11 cellular contexts compared by ENCODE assay signal in genomic region chr2:38038682-38039081, GRCh38. TPM values are rescaled to one million over a fixed set of nuclear protein-coding genes. Genes with fewer than 3 reads are reported as not detected.
DNase-seq lines count a peak whose midpoint lies in the region; ATAC-seq, FAIRE-seq and TF ChIP-seq lines count a peak whose summit lies in the region.
"Had no signal": no experiment of that assay in that cellular context is flagged by ENCODE, and none has a peak within 500 bp of the region (broad histone marks: within the 10 kb centered on the region; RNA-seq: fewer than 3 reads in every experiment).

No MANE protein-coding gene starts in this region.

- CTCF ChIA-PET in HepG2 (lab: Yijun Ruan, JAX; ENCODE audit: low intra/inter-chr PET ratio, low total read pairs) = no interaction called here

- peaks cover 2% of the 10 kb centered on the region for H3K9me3 Mint-ChIP-seq in activated T-cell treated with anti-CD3 and anti-CD28 coated beads, Interleukin-2, amount 50 U/mL, for 24 hours

- H3K36me3 Mint-ChIP-seq in activated T-cell treated with anti-CD3 and anti-CD28 coated beads, Interleukin-2, amount 50 U/mL, for 24 hours (ENCODE audit: low read depth) = no peaks in the 10 kb centered on the region

- H3K9me3 ChIP-seq in ascending aorta (peaks cover 0 to 6% of the 10 kb centered on the region in 2 donors), HepG2 (ENCODE audit: low read length) (no peaks in the 10 kb centered on the region), thoracic aorta (no peaks in the 10 kb centered on the region), thyroid gland (no peaks in the 10 kb centered on the region)

- H3K27me3 ChIP-seq in ascending aorta (no peaks in the 10 kb centered on the region), HepG2 (ENCODE audit: control insufficient read depth in 1 of 2, insufficient read depth in 2 of 2, low read length in 2 of 2) (peaks cover 8 to 35% of the 10 kb centered on the region in 2 experiments; a peak in 4 of 5 replicates), thoracic aorta (replicated peaks; ENCODE audit: insufficient read depth) (no peaks in the 10 kb centered on the region), thyroid gland (no peaks in the 10 kb centered on the region)

- TF ChIP-seq CTCF in ascending aorta (IDR thresholded peaks at IDR 0.05) (no peak), HepG2 (CRISPR knock-in tag; IDR thresholded peaks at IDR 0.05) (no peak), thoracic aorta (IDR thresholded peaks at IDR 0.05) (no peak), thyroid gland (IDR thresholded peaks at IDR 0.05) (no peak)

- H3K9ac ChIP-seq in HepG2 (ENCODE audit: insufficient read depth, low read depth, low read length) = no peak overlapping the region

- no TSS peak for BruUV-seq in HepG2 (replicated peaks; lab: Mats Ljungman, UMichigan)

- H3K4me2 ChIP-seq in HepG2 (ENCODE audit: low read depth, low read length) = peak overlapping the region; percentile 69

- peak; percentile 57 for ATAC-seq in HepG2
- ATAC-seq in thoracic aorta (ENCODE audit: insufficient number of reproducible peaks, low FRiP score, low read depth) = no peak

- intact Hi-C loops in ascending aorta (cut with DNase I) (no loop called here), HepG2 (cut with micrococcal nuclease; ENCODE audit: unreplicated experiment) (no loop called here), thyroid gland (cut with DNase I) (no loop called here)

- H3K27ac ChIP-seq in ascending aorta = peak overlapping the region; percentile 28 to 31
- no peak overlapping the region for H3K27ac ChIP-seq in HepG2 (ENCODE audit: extremely low read length, insufficient read depth, low read length)
- peak overlapping the region in 1 of 2 donors; percentile 14 for H3K27ac ChIP-seq in thoracic aorta
- peak overlapping the region in 1 of 3 donors; percentile 55 for H3K27ac ChIP-seq in thyroid gland

- no peak for TF ChIP-seq RAD21 in HepG2 (CRISPR knock-in tag; IDR thresholded peaks at IDR 0.05)

- TF ChIP-seq EP300 in HepG2 (IDR thresholded peaks at IDR 0.05; ENCODE audit: low read depth in 2 of 2, low read length in 2 of 2) (no peak), HepG2 (CRISPR knock-in tag; IDR thresholded peaks at IDR 0.05; ENCODE audit: borderline replicate concordance) (no peak)

- peak overlapping the region; percentile 73 for H3K4me3 Mint-ChIP-seq in activated T-cell treated with anti-CD3 and anti-CD28 coated beads, Interleukin-2, amount 50 U/mL, for 24 hours

- WGBS in HepG2 (ENCODE audit: low lambda C conversion rate) = 64% methylated on average over 5 of the region's 5 CpGs
- 67 to 71% methylated on average over 1 to 5 of the region's 5 CpGs for WGBS in thyroid gland, 2 donors

- H3K4me1 ChIP-seq in ascending aorta (peaks cover 0 to 3% of the 10 kb centered on the region in 2 donors), HepG2 (ENCODE audit: insufficient read depth, low read length) (peaks cover 13% of the 10 kb centered on the region; the same call in 1 of the 2 replicates), thoracic aorta (ENCODE audit: control insufficient read depth in 1 of 2, low read depth in 2 of 2) (peaks cover 0 to 10% of the 10 kb centered on the region in 2 donors), thyroid gland (peaks cover 6 to 11% of the 10 kb centered on the region in 2 donors)

- no peaks in the 10 kb centered on the region for H3K79me2 ChIP-seq in HepG2 (ENCODE audit: insufficient read depth, low read length)

- H3K27me3 Mint-ChIP-seq in activated T-cell treated with anti-CD3 and anti-CD28 coated beads, Interleukin-2, amount 50 U/mL, for 24 hours = peaks cover 65% of the 10 kb centered on the region

- no peak for FAIRE-seq in HepG2 (lab: Jason Lieb, UNC)
- FAIRE-seq: islet of Langerhans had no signal

- peaks cover 22% of the 10 kb centered on the region for H3K4me1 Mint-ChIP-seq in activated T-cell treated with anti-CD3 and anti-CD28 coated beads, Interleukin-2, amount 50 U/mL, for 24 hours (ENCODE audit: low read depth)

- peak overlapping the region; percentile 89 for H3K27ac Mint-ChIP-seq in activated T-cell treated with anti-CD3 and anti-CD28 coated beads, Interleukin-2, amount 50 U/mL, for 24 hours

- H2AFZ ChIP-seq in HepG2 (ENCODE audit: low read length) = no peak overlapping the region

- DNase-seq in activated T-cell treated with anti-CD3 and anti-CD28 coated beads, Interleukin-2, amount 50 U/mL, for 24 hours = no peak
- no peak for DNase-seq in activated T-cell treated with anti-CD3 and anti-CD28 coated beads, Interleukin-2, amount 50 U/mL, for 1 hour
- DNase-seq in ascending aorta (ENCODE audit: low spot score in 2 of 2) (no peak), HepG2 (ENCODE audit: low spot score) (no peak), thoracic aorta (ENCODE audit: low spot score) (no peak), COLO668 (lab: John Stamatoyannopoulos, UW; ENCODE audit: unreplicated experiment) (no peak), DMS153 (lab: John Stamatoyannopoulos, UW) (no peak), thyroid gland (no peak)
- DNase-seq: NCI-H446 treated with DMSO at 0.1 percent for 48 hours, SW 1271 had no signal

- POLR2A ChIA-PET in HepG2 (lab: Yijun Ruan, JAX) = no interaction called here

- H3K36me3 ChIP-seq in ascending aorta (no peaks in the 10 kb centered on the region), HepG2 (replicated peaks in 1 of 2; ENCODE audit: control insufficient read depth in 1 of 2, insufficient read depth in 2 of 2, low read length in 2 of 2) (no peaks in the 10 kb centered on the region), thoracic aorta (no peaks in the 10 kb centered on the region), thyroid gland (no peaks in the 10 kb centered on the region)

- no peak for TF ChIP-seq POLR2A in HepG2 (IDR thresholded peaks at IDR 0.05; ENCODE audit: insufficient read depth in 1 of 2, low read depth in 2 of 2, low read length in 2 of 2)
- no peak for TF ChIP-seq POLR2A in thyroid gland (IDR thresholded peaks at IDR 0.05)

- H3K4me3 ChIP-seq in ascending aorta = peak overlapping the region; percentile 27 to 60
- peak overlapping the region in 2 of 3 experiments; percentile 21 to 42; a peak in 1 of 6 replicates for H3K4me3 ChIP-seq in HepG2 (replicated peaks in 1 of 3; ENCODE audit: insufficient read depth in 1 of 3, low read depth in 2 of 3, low read length in 3 of 3)
- peak overlapping the region; percentile 70 for H3K4me3 ChIP-seq in thoracic aorta
- H3K4me3 ChIP-seq in thyroid gland (replicated peaks in 1 of 3) = no peak overlapping the region

- in situ Hi-C loops in HepG2 (cut with HindIII; ENCODE audit: extremely low pct_ligation_motif_present, low pct_unique_long_range_greater_than_20kb) = no loop called here

- H4K20me1 ChIP-seq in HepG2 (ENCODE audit: insufficient read depth, low read length) = no peaks in the 10 kb centered on the region

TF ChIP-seq in HepG2, 621 proteins besides CTCF, POLR2A, EP300 and RAD21:
- TF ChIP-seq ZNF543 (CRISPR knock-in tag; IDR thresholded peaks at IDR 0.05) (no peak), ZNF253 (CRISPR knock-in tag; IDR thresholded peaks at IDR 0.05; ENCODE audit: borderline replicate concordance) (no peak), ZNF484 (CRISPR knock-in tag; IDR thresholded peaks at IDR 0.05; ENCODE audit: borderline replicate concordance, low read depth) (no peak), RBAK (CRISPR knock-in tag; IDR thresholded peaks at IDR 0.05) (no peak), NFYB (CRISPR knock-in tag; IDR thresholded peaks at IDR 0.05) (no peak)

RNA-seq across cellular contexts. Expression of gene CYP1B1, which starts 37.3 kb away (rescaled TPM):
- total RNA-seq in ascending aorta (148 TPM), HepG2 (2016; rRNA removed; fragmentation: Illumina TruSeq; extraction: Trizol) (not detected in 2 replicates), thoracic aorta (10 to 100 TPM; 27.1 to 83.0 TPM), thyroid gland (10 to 100 TPM; 10.4 to 42.2 (median 18.4) TPM)
- total RNA-seq in HepG2 (2016; cell fraction: cytosol; rRNA removed; fragmentation: Illumina TruSeq; extraction: Trizol; ENCODE audit: low read depth) = not detected in 2 replicates
- not detected in 2 replicates for total RNA-seq in HepG2 (2016; cell fraction: insoluble cytoplasmic fraction; rRNA removed; fragmentation: Illumina TruSeq; extraction: Trizol)
- total RNA-seq in HepG2 (2016; cell fraction: membrane; rRNA removed; fragmentation: Illumina TruSeq; extraction: Trizol) = not detected in 2 replicates
- total RNA-seq in HepG2 (2016; cell fraction: nucleus; rRNA removed; fragmentation: Illumina TruSeq; extraction: Trizol) = 0.09 TPM in 1 of 2 replicates, not detected in the other
- polyA plus RNA-seq in HepG2 (2011; rRNA removed) = not detected in 2 replicates
- not detected in 2 replicates for polyA plus RNA-seq in HepG2 (2011; cell fraction: cytosol; rRNA removed)
- not detected in 2 replicates for polyA plus RNA-seq in HepG2 (2011; cell fraction: nucleus; rRNA removed)
- polyA plus RNA-seq in HepG2 (2012) = not detected in 2 replicates
- not detected in 2 replicates for polyA plus RNA-seq in HepG2 (2016; cell fraction: cytosol; fragmentation: Illumina TruSeq; extraction: Trizol; ENCODE audit: low read depth)
- not detected in 2 replicates for polyA plus RNA-seq in HepG2 (2016; cell fraction: insoluble cytoplasmic fraction; fragmentation: Illumina TruSeq; extraction: Trizol; ENCODE audit: low read depth)
- not detected in 2 replicates for polyA plus RNA-seq in HepG2 (2016; cell fraction: membrane; fragmentation: Illumina TruSeq; extraction: Trizol; ENCODE audit: low read depth)
- polyA plus RNA-seq in HepG2 (2016; cell fraction: nucleus; fragmentation: Illumina TruSeq; extraction: Trizol; ENCODE audit: insufficient read depth, low read depth) = 0.11 TPM in 1 of 2 replicates, not detected in the other
- 7.5 TPM in 1 of 2 replicates, not detected in the other for polyA minus RNA-seq in HepG2 (2011; rRNA and poly(A)+ RNA removed; ENCODE audit: low replicate concordance)
- not detected in 2 replicates for polyA minus RNA-seq in HepG2 (2011; cell fraction: cytosol; rRNA and poly(A)+ RNA removed)
- not detected in 2 replicates for polyA minus RNA-seq in HepG2 (2011; cell fraction: nucleus; rRNA and poly(A)+ RNA removed)

Comparison
In these comparisons a context has a peak if more than half of its experiments do, and no peak if none do; other contexts are left out.
1. H3K4me3 ChIP-seq: peak in ascending aorta (2 of 2), HepG2 (2 of 3) and thoracic aorta (single experiment); none in thyroid gland (0 of 3).
2. RNA of gene CYP1B1, which starts 37.3 kb away (total RNA-seq): 148 TPM in ascending aorta (single experiment), 27.1 to 83.0 TPM in thoracic aorta and 10.4 to 42.2 TPM in thyroid gland; 0.09 TPM in HepG2; every median in the first group is over 10 times any median in the second.